8 cellular contexts compared by ENCODE assay signal in genomic region chr12:108515916-108516315, GRCh38. TPM values are rescaled to one million over a fixed set of nuclear protein-coding genes. Genes with fewer than 3 reads are reported as not detected.
A peak's percentile ranks its signal among the peaks of the same experiment; 100 is the strongest.
DNase-seq lines count a peak whose midpoint lies in the region; ATAC-seq, FAIRE-seq and TF ChIP-seq lines count a peak whose summit lies in the region.

No MANE protein-coding gene starts in this region.

- H3K4ac ChIP-seq in H1 (replicated peaks; ENCODE audit: insufficient read length, low read depth, low read length): no peak overlapping the region

- no peak for TF ChIP-seq CTCF in GM06990 (IDR thresholded peaks at IDR 0.05; ENCODE audit: insufficient read depth, low read length, poor library complexity, severe bottlenecking)
- TF ChIP-seq CTCF in H1 (IDR thresholded peaks at IDR 0.05; ENCODE audit: control extremely low read depth in 1 of 3, insufficient read depth in 1 of 3, low read depth in 1 of 3, low read length in 3 of 3): no peak
- no peak for TF ChIP-seq CTCF in pancreas (IDR thresholded peaks at IDR 0.05)

- peaks cover 2% of the 10 kb centered on the region for H3K4me1 ChIP-seq in NT2/D1 (ENCODE audit: insufficient read depth, insufficient read length)
- peaks cover 0 to 8% (median 3%) of the 10 kb centered on the region in 4 experiments; a peak in 6 of 7 replicates for H3K4me1 ChIP-seq in H1 (replicated peaks in 1 of 4; ENCODE audit: control insufficient read depth in 3 of 4, insufficient read depth in 4 of 4, low read length in 3 of 4)
- peaks cover 0 to 8% (median 0%) of the 10 kb centered on the region in 3 donors for H3K4me1 ChIP-seq in pancreas

- no peak for TF ChIP-seq RAD21 in H1 (IDR thresholded peaks at IDR 0.05 in 1 of 2, conservative IDR thresholded peaks at IDR 0.05 in 1 of 2; ENCODE audit: low read depth in 2 of 2, low read length in 2 of 2)

- H3K18ac ChIP-seq in H1 (ENCODE audit: extremely low read depth, low read length): no peak overlapping the region

- no peak overlapping the region for H4K91ac ChIP-seq in H1 (replicated peaks; ENCODE audit: insufficient read length, low read length)

- H4K5ac ChIP-seq in H1 (ENCODE audit: insufficient read length, low read depth, low read length): no peak overlapping the region

- peaks cover 0 to 6% of the 10 kb centered on the region in 2 experiments; a peak in 1 of 4 replicates for H3K79me2 ChIP-seq in H1 (ENCODE audit: control insufficient read depth in 1 of 2, insufficient read depth in 2 of 2, low read length in 2 of 2)

- H3K27me3 ChIP-seq in GM06990 (replicated peaks; ENCODE audit: control insufficient read depth, insufficient read depth, low read length): no peaks in the 10 kb centered on the region
- no peaks in the 10 kb centered on the region for H3K27me3 ChIP-seq in NT2/D1 (ENCODE audit: insufficient read depth, insufficient read length)
- no peaks in the 10 kb centered on the region for H3K27me3 ChIP-seq in H1 (replicated peaks in 1 of 4; ENCODE audit: control insufficient read depth in 3 of 4, extremely low read depth in 1 of 4, insufficient read depth in 3 of 4, low read length in 3 of 4)
- H3K27me3 ChIP-seq in pancreas: no peaks in the 10 kb centered on the region

- H2BK120ac ChIP-seq in H1 (replicated peaks; ENCODE audit: low read depth, low read length): no peak overlapping the region

- no peak overlapping the region for H3K14ac ChIP-seq in H1 (ENCODE audit: insufficient read length)

- H3K4me3 ChIP-seq in GM06990 (replicated peaks; ENCODE audit: low read depth, low read length): peak overlapping the region; percentile 91
- peak overlapping the region; percentile 87 for H3K4me3 ChIP-seq in NT2/D1 (ENCODE audit: insufficient read length, low read depth)
- H3K4me3 ChIP-seq in H1 (ENCODE audit: extremely low read depth in 1 of 4, insufficient read depth in 2 of 4, low read depth in 3 of 4, low read length in 4 of 4): peak overlapping the region; percentile 52 to 87 (median 62)
- peak overlapping the region; percentile 88 to 98 (median 95) for H3K4me3 ChIP-seq in pancreas

- no peak overlapping the region; the same call in 1 of the 2 replicates for H4K8ac ChIP-seq in H1 (ENCODE audit: extremely low read depth, insufficient read depth, low read length)

- H3K9me3 ChIP-seq in NT2/D1 (ENCODE audit: insufficient read depth, low read length) (no peaks in the 10 kb centered on the region), H1 (ENCODE audit: insufficient read depth in 2 of 2, low read depth in 1 of 2, low read length in 1 of 2) (no peaks in the 10 kb centered on the region), pancreas (no peaks in the 10 kb centered on the region)

- H2AK5ac ChIP-seq in H1 (ENCODE audit: low read depth, low read length): no peak overlapping the region

- H3K23me2 ChIP-seq in H1 (ENCODE audit: low read depth, low read length): peaks cover 5% of the 10 kb centered on the region; the same call in 1 of the 2 replicates

- H3K9ac ChIP-seq in NT2/D1 (ENCODE audit: insufficient read length, low read depth): peak overlapping the region; percentile 83
- peak overlapping the region in 3 of 4 experiments; percentile 26 to 68 (median 62); a peak in 6 of 7 replicates for H3K9ac ChIP-seq in H1 (replicated peaks in 1 of 4; ENCODE audit: extremely low read depth in 1 of 4, low read depth in 3 of 4, low read length in 3 of 4)

- FAIRE-seq in H1 (lab: Jason Lieb, UNC): no peak
- no peak for FAIRE-seq in pancreas (lab: Jason Lieb, UNC)

- peak overlapping the region; percentile 92 to 93 for H3K4me2 ChIP-seq in H1 (ENCODE audit: insufficient read depth in 1 of 2, low read depth in 2 of 2, low read length in 2 of 2)

- no peak overlapping the region for H2BK12ac ChIP-seq in H1 (ENCODE audit: low read depth, low read length)

- ATAC-seq in pancreas: peak; percentile 9 to 40 (median 32)
- ATAC-seq in HG03097 (IDR thresholded peaks at IDR 0.05; ENCODE audit: low FRiP score, unreplicated experiment): no peak
- ATAC-seq in HG03439 (IDR thresholded peaks at IDR 0.05; ENCODE audit: unreplicated experiment): no peak

- H3K79me1 ChIP-seq in H1 (ENCODE audit: low read depth, low read length): peaks cover 4% of the 10 kb centered on the region; the same call in 1 of the 2 replicates

- no peak overlapping the region for H2AFZ ChIP-seq in H1 (ENCODE audit: low read length)

- CTCF ChIA-PET in H1 (lab: Charles Lee; ENCODE audit: partially characterized antibody): interaction anchor here (1.1 to 2.9 kb wide), 5 partner anchors 10 to 525 kb away, joined by 3 to 7 read pairs (median 3); no protein-coding TSS in a partner anchor

- no peak overlapping the region for H2BK5ac ChIP-seq in H1 (ENCODE audit: low read depth, low read length)

- H3K23ac ChIP-seq in H1 (ENCODE audit: insufficient read length): no peak overlapping the region

- intact Hi-C loops in pancreas (cut with DNase I): no loop called here

- H3K27ac ChIP-seq in H1 (ENCODE audit: low read depth, low read length) (no peak overlapping the region), pancreas (peak overlapping the region in 1 of 4 donors; percentile 74)

- WGBS in H1 (ENCODE audit: extremely low coverage in 1 of 2, insufficient coverage in 1 of 2, insufficient read length in 1 of 2, insufficient replicate concordance in 2 of 2, low coverage in 1 of 2, low lambda C conversion rate in 2 of 2, missing lambda C conversion rate in 1 of 2), 2 experiments: 75% methylated on average over 5 of the region's 5 CpGs; no CpG with 5 or more reads in 1 of the 2 experiments
- WGBS in pancreas, 2 donors: 27 to 31% methylated on average over 5 of the region's 5 CpGs

- no peak overlapping the region for H2BK15ac ChIP-seq in H1 (ENCODE audit: low read length)

- H2BK20ac ChIP-seq in H1 (ENCODE audit: low read length): no peak overlapping the region

- H3K56ac ChIP-seq in H1 (replicated peaks; ENCODE audit: insufficient read length, low read depth, low read length): no peak overlapping the region

- POLR2A ChIA-PET in H1 (lab: Charles Lee; ENCODE audit: partially characterized antibody): interaction anchor here (0.9 to 1.9 kb wide), 4 partner anchors 10 to 45 kb away, joined by 3 to 8 read pairs (median 4); partner anchors contain the start of gene SART3

- TF ChIP-seq POLR2A in H1 (IDR thresholded peaks at IDR 0.05; ENCODE audit: control extremely low read depth in 1 of 2, low read depth in 2 of 2, low read length in 2 of 2): no peak

- H4K20me1 ChIP-seq in H1 (replicated peaks in 1 of 2; ENCODE audit: control insufficient read depth in 1 of 2, insufficient read depth in 2 of 2, low read length in 2 of 2): peaks cover 5 to 9% of the 10 kb centered on the region in 2 experiments

- DNase-seq in GM06990 (ENCODE audit: extremely low read depth, insufficient read length): peak; percentile 35
- DNase-seq in NT2/D1 (ENCODE audit: low read depth, low spot score): no peak
- DNase-seq in H1 (ENCODE audit: low read depth in 1 of 2, low spot score in 2 of 2): no peak
- DNase-seq in pancreas: peak in 3 of 6 donors; percentile 19 to 46 (median 33)
- no peak for DNase-seq in DMS79 treated with DMSO at 0.1 percent for 48 hours (lab: John Stamatoyannopoulos, UW)
- no peak for DNase-seq in NCI-H1092 treated with DMSO at 0.1 percent for 48 hours (lab: John Stamatoyannopoulos, UW)

- no peak for TF ChIP-seq EP300 in H1 (IDR thresholded peaks at IDR 0.05; ENCODE audit: borderline replicate concordance in 1 of 2, low read depth in 2 of 2, low read length in 2 of 2)

- peaks cover 30% of the 10 kb centered on the region for H3K36me3 ChIP-seq in GM06990 (ENCODE audit: control insufficient read depth, insufficient read depth, low read length)
- peaks cover 42% of the 10 kb centered on the region for H3K36me3 ChIP-seq in NT2/D1 (ENCODE audit: insufficient read depth, insufficient read length, low read length)
- H3K36me3 ChIP-seq in H1 (ENCODE audit: control insufficient read depth in 2 of 4, insufficient read depth in 4 of 4, low read length in 3 of 4): peaks cover 10 to 28% (median 22%) of the 10 kb centered on the region in 4 experiments
- H3K36me3 ChIP-seq in pancreas: peaks cover 0 to 19% (median 7%) of the 10 kb centered on the region in 3 donors

RNA-seq across cellular contexts. Expression of gene FICD, which starts 0.8 kb away (rescaled TPM):
- total RNA-seq in H1 (2021; fragmentation: NEBNext Ultra II Directional; extraction: Animal tissue kit (Norgen Biotek cat#: 25700)): 6.0 TPM in 2 replicates
- 2.2 and 3.0 TPM in 2 replicates for polyA plus RNA-seq in H1 (2011; rRNA removed)
- polyA plus RNA-seq in H1 (2011; cell fraction: cytosol; rRNA removed): 2.3 TPM
- polyA plus RNA-seq in H1 (2011; cell fraction: nucleus; rRNA removed): 6.1 TPM
- 4.6 to 6.0 TPM (median 5.7 TPM) in 4 replicates for polyA plus RNA-seq in H1 (2012, experiment 1 of 2)
- polyA plus RNA-seq in H1 (2012, experiment 2 of 2): 1.9 TPM
- polyA plus RNA-seq in H1 (2013, experiment 1 of 2): 5.6 TPM
- polyA plus RNA-seq in H1 (2013, experiment 2 of 2): 6.5 TPM
- 5.3 TPM in 2 replicates for polyA minus RNA-seq in H1 (2011; rRNA and poly(A)+ RNA removed)
- 4.6 TPM for polyA minus RNA-seq in H1 (2011; cell fraction: cytosol; rRNA and poly(A)+ RNA removed)
- 7.9 TPM for polyA minus RNA-seq in H1 (2011; cell fraction: nucleus; rRNA and poly(A)+ RNA removed)
- 10 to 100 TPM in 5 of 6 donors, 1 to 10 TPM in 1; 8.8 to 16.9 (median 11.1) TPM for total RNA-seq in pancreas
- polyA plus RNA-seq in pancreas: 1 to 10 TPM; 7.5 to 7.8 TPM

RNA-seq across cellular contexts. Expression of gene SART3, which starts 45.1 kb away (rescaled TPM):
- total RNA-seq in H1 (2021; fragmentation: NEBNext Ultra II Directional; extraction: Animal tissue kit (Norgen Biotek cat#: 25700)): 89.6 and 103 TPM in 2 replicates
- polyA plus RNA-seq in H1 (2011; rRNA removed) (16.0 and 21.4 TPM in 2 replicates), pancreas (10 to 100 TPM; 14.9 to 21.7 TPM)
- 38.1 TPM for polyA plus RNA-seq in H1 (2011; cell fraction: cytosol; rRNA removed)
- polyA plus RNA-seq in H1 (2011; cell fraction: nucleus; rRNA removed): 57.9 TPM
- 66.9 to 81.1 TPM (median 74.1 TPM) in 4 replicates for polyA plus RNA-seq in H1 (2012, experiment 1 of 2)
- 10.3 TPM for polyA plus RNA-seq in H1 (2012, experiment 2 of 2)
- polyA plus RNA-seq in H1 (2013, experiment 1 of 2): 46.8 TPM
- polyA plus RNA-seq in H1 (2013, experiment 2 of 2): 41.7 TPM
- polyA minus RNA-seq in H1 (2011; rRNA and poly(A)+ RNA removed): 53.9 and 54.8 TPM in 2 replicates
- polyA minus RNA-seq in H1 (2011; cell fraction: cytosol; rRNA and poly(A)+ RNA removed): 43.7 TPM
- 142 TPM for polyA minus RNA-seq in H1 (2011; cell fraction: nucleus; rRNA and poly(A)+ RNA removed)
- total RNA-seq in pancreas: 10 to 100 TPM; 13.9 to 23.4 (median 16.7) TPM

RNA-seq across cellular contexts. Expression of gene ISCU, which starts 46.5 kb away (rescaled TPM):
- 78.1 and 82.3 TPM in 2 replicates for total RNA-seq in H1 (2021; fragmentation: NEBNext Ultra II Directional; extraction: Animal tissue kit (Norgen Biotek cat#: 25700))
- polyA plus RNA-seq in H1 (2011; rRNA removed) (54.5 and 72.1 TPM in 2 replicates), pancreas (100 to 1,000 TPM in 1 of 2 donors, 10 to 100 TPM in 1; 51.8 to 126 TPM)
- polyA plus RNA-seq in H1 (2011; cell fraction: cytosol; rRNA removed): 78.1 TPM
- 62.2 TPM for polyA plus RNA-seq in H1 (2011; cell fraction: nucleus; rRNA removed)
- polyA plus RNA-seq in H1 (2012, experiment 1 of 2): 90.4 to 92.7 TPM (median 91.1 TPM) in 4 replicates
- polyA plus RNA-seq in H1 (2012, experiment 2 of 2): 48.9 TPM
- polyA plus RNA-seq in H1 (2013, experiment 1 of 2): 70.5 TPM
- polyA plus RNA-seq in H1 (2013, experiment 2 of 2): 70.7 TPM
- polyA minus RNA-seq in H1 (2011; rRNA and poly(A)+ RNA removed): 43.8 and 59.1 TPM in 2 replicates
- 19.7 TPM for polyA minus RNA-seq in H1 (2011; cell fraction: cytosol; rRNA and poly(A)+ RNA removed)
- 42.0 TPM for polyA minus RNA-seq in H1 (2011; cell fraction: nucleus; rRNA and poly(A)+ RNA removed)
- 10 to 100 TPM; 34.1 to 66.7 (median 41.4) TPM for total RNA-seq in pancreas

Comparison
In these comparisons a context has a peak if more than half of its experiments do, and no peak if none do; other contexts are left out.
1. ATAC-seq: peak in pancreas (4 of 4); none in HG03097 (single experiment) and HG03439 (single experiment).
2. Peak in every context shown above with its lines, with median percentiles within 50 percentile points of each other: H3K4me3 ChIP-seq.